9 cellular contexts compared by ENCODE assay signal in genomic region chr11:117313828-117314768, GRCh38. TPM values are rescaled to one million over a fixed set of nuclear protein-coding genes. Genes with fewer than 3 reads are reported as not detected.
A peak's percentile ranks its signal among the peaks of the same experiment; 100 is the strongest.
DNase-seq lines count a peak whose midpoint lies in the region; ATAC-seq and TF ChIP-seq lines count a peak whose summit lies in the region.
"Had no signal": no experiment of that assay in that cellular context is flagged by ENCODE, and none has a peak within 500 bp of the region (broad histone marks: within the 10 kb centered on the region; RNA-seq: fewer than 3 reads in every experiment).

No MANE protein-coding gene starts in this region.

- H3K36me3 Mint-ChIP-seq in CD8-positive, alpha-beta T cell = no peaks in the 10 kb centered on the region
- H3K36me3 Mint-ChIP-seq in osteocyte (ENCODE audit: unreplicated experiment) = peaks cover 1% of the 10 kb centered on the region

- no peak for DNase-seq in CD8-positive, alpha-beta T cell
- DNase-seq in PC-3 (no peak), osteocyte (ENCODE audit: extremely low spot score, unreplicated experiment) (no peak), hepatic stellate cell (ENCODE audit: low spot score) (no peak), ACHN (no peak)
- no peak for DNase-seq in activated naive CD4-positive, alpha-beta T cell treated with anti-CD3 and anti-CD28 coated beads, Interleukin-2, amount 50 U/mL, for 16 hours
- DNase-seq: NCI-H2029 treated with DMSO at 0.1 percent for 48 hours had no signal

- no peak for TF ChIP-seq CTCF in CD8-positive, alpha-beta T cell (IDR thresholded peaks at IDR 0.05)
- no peak for TF ChIP-seq CTCF in PC-3 (conservative IDR thresholded peaks at IDR 0.05; ENCODE audit: low read depth, low read length)
- TF ChIP-seq CTCF in osteocyte (IDR thresholded peaks at IDR 0.05) = no peak

- H3K4me1 ChIP-seq in CD8-positive, alpha-beta T cell (ENCODE audit: insufficient read depth, low read length) = peaks cover 12% of the 10 kb centered on the region
- peaks cover 20% of the 10 kb centered on the region for H3K4me1 ChIP-seq in PC-3 (ENCODE audit: insufficient read depth, low read length)
- no peaks in the 10 kb centered on the region for H3K4me1 ChIP-seq in endocrine pancreas (ENCODE audit: control insufficient read depth, insufficient read depth, low read length)

- peaks cover 37% of the 10 kb centered on the region for H3K27me3 Mint-ChIP-seq in CD8-positive, alpha-beta T cell (ENCODE audit: low read depth)
- H3K27me3 Mint-ChIP-seq in osteocyte (ENCODE audit: unreplicated experiment) = no peaks in the 10 kb centered on the region

- no peaks in the 10 kb centered on the region for H3K9me2 ChIP-seq in PC-3 (replicated peaks; ENCODE audit: low read length)

- BruUV-seq in PC-3 (replicated peaks; lab: Mats Ljungman, UMichigan) = TSS peak; percentile 32

- no peak overlapping the region for H3K27ac Mint-ChIP-seq in CD8-positive, alpha-beta T cell
- no peak overlapping the region for H3K27ac Mint-ChIP-seq in osteocyte (ENCODE audit: unreplicated experiment)

- peak overlapping the region; percentile 98 for H3K4me2 ChIP-seq in PC-3 (ENCODE audit: low read length)

- in situ Hi-C loops in ACHN (cut with HindIII; ENCODE audit: low pct_ligation_motif_present, low pct_unique_long_range_greater_than_20kb, low sequenced_read_pairs) = no loop called here

- intact Hi-C loops in CD8-positive, alpha-beta T cell (cut with DNase I, micrococcal nuclease) = no loop called here
- intact Hi-C loops in PC-3 (cut with micrococcal nuclease) = no loop called here

- H2AFZ ChIP-seq in PC-3 (ENCODE audit: low read length) = no peak overlapping the region

- H3K27ac ChIP-seq in CD8-positive, alpha-beta T cell (ENCODE audit: low read depth, low read length) = no peak overlapping the region
- no peak overlapping the region for H3K27ac ChIP-seq in PC-3 (ENCODE audit: low read length)

- H4K20me1 ChIP-seq in PC-3 (ENCODE audit: low read length) = no peaks in the 10 kb centered on the region

- peak overlapping the region; percentile 42 for H3K4me3 Mint-ChIP-seq in CD8-positive, alpha-beta T cell
- peak overlapping the region; percentile 72 for H3K4me3 Mint-ChIP-seq in osteocyte (ENCODE audit: unreplicated experiment)

- ATAC-seq in CD8-positive, alpha-beta T cell = no peak
- no peak for ATAC-seq in PC-3
- no peak for ATAC-seq in HG02840 (IDR thresholded peaks at IDR 0.05; ENCODE audit: low FRiP score, unreplicated experiment)

- H3F3A ChIP-seq in PC-3 (ENCODE audit: low read length, unreplicated experiment) = no peaks in the 10 kb centered on the region

- no peak overlapping the region for H3K4me3 ChIP-seq in CD8-positive, alpha-beta T cell (ENCODE audit: low read depth, low read length)
- H3K4me3 ChIP-seq in PC-3 (ENCODE audit: low read length) (peak overlapping the region; percentile 85), endocrine pancreas (ENCODE audit: control insufficient read depth, insufficient read depth, low read length) (peak overlapping the region; percentile 24)

- H3K4me1 Mint-ChIP-seq in CD8-positive, alpha-beta T cell (ENCODE audit: low read depth) = peaks cover 13% of the 10 kb centered on the region
- H3K4me1 Mint-ChIP-seq in osteocyte (ENCODE audit: unreplicated experiment) = peaks cover 25% of the 10 kb centered on the region

- CTCF ChIA-PET in CD8-positive, alpha-beta T cell (lab: Charles Lee) = no interaction called here
- CTCF ChIA-PET in PC-3 (lab: Charles Lee) = no interaction called here

- H3K9ac ChIP-seq in PC-3 (ENCODE audit: low read length) = no peak overlapping the region
- peak overlapping the region; percentile 79 for H3K9ac ChIP-seq in endocrine pancreas (ENCODE audit: control insufficient read depth, insufficient read depth, low read length)

- H3K79me2 ChIP-seq in PC-3 (ENCODE audit: low read length) = no peaks in the 10 kb centered on the region

- POLR2A ChIA-PET in CD8-positive, alpha-beta T cell (lab: Charles Lee) = interaction anchor here (0.7 to 1.7 kb wide), 2 partner anchors 14 to 81 kb away, joined by 3 to 5 read pairs; partner anchors contain the start of gene CEP164
- POLR2A ChIA-PET in PC-3 (lab: Charles Lee; ENCODE audit: unreplicated experiment) = no interaction called here

- no peaks in the 10 kb centered on the region for H3K36me3 ChIP-seq in CD8-positive, alpha-beta T cell (ENCODE audit: insufficient read depth, low read length)
- H3K36me3 ChIP-seq in PC-3 (ENCODE audit: low read depth, low read length) = no peaks in the 10 kb centered on the region
- H3K36me3 ChIP-seq in endocrine pancreas (ENCODE audit: control insufficient read depth, insufficient read depth, low read length) = no peaks in the 10 kb centered on the region

- peaks cover 16% of the 10 kb centered on the region for H3K27me3 ChIP-seq in CD8-positive, alpha-beta T cell (ENCODE audit: insufficient read depth, low read length)
- H3K27me3 ChIP-seq in PC-3 (ENCODE audit: low read length) (no peaks in the 10 kb centered on the region), endocrine pancreas (ENCODE audit: control insufficient read depth, insufficient read depth, low read length) (no peaks in the 10 kb centered on the region)

- H3K9me3 ChIP-seq in CD8-positive, alpha-beta T cell (ENCODE audit: low read length) = no peaks in the 10 kb centered on the region
- no peaks in the 10 kb centered on the region for H3K9me3 ChIP-seq in PC-3 (ENCODE audit: low read length)
- no peaks in the 10 kb centered on the region for H3K9me3 ChIP-seq in endocrine pancreas (ENCODE audit: control insufficient read depth, low read length)

- no peaks in the 10 kb centered on the region for H3K9me3 Mint-ChIP-seq in CD8-positive, alpha-beta T cell
- no peaks in the 10 kb centered on the region for H3K9me3 Mint-ChIP-seq in osteocyte (ENCODE audit: unreplicated experiment)

RNA-seq across cellular contexts. Expression of gene BACE1, which starts 2.0 kb away (rescaled TPM):
- total RNA-seq in CD8-positive, alpha-beta T cell = under 1 TPM; 0.39 to 0.60 TPM
- 16.8 and 27.7 TPM in 2 replicates for total RNA-seq in PC-3 (2014; rRNA removed)
- 74.8 and 75.0 TPM in 2 replicates for total RNA-seq in osteocyte

RNA-seq across cellular contexts. Expression of gene CEP164, which starts 13.6 kb away (rescaled TPM):
- total RNA-seq in CD8-positive, alpha-beta T cell = 10 to 100 TPM; 23.9 to 28.4 TPM
- total RNA-seq in PC-3 (2014; rRNA removed) = 43.7 and 51.1 TPM in 2 replicates
- total RNA-seq in osteocyte = 40.1 and 42.0 TPM in 2 replicates

RNA-seq across cellular contexts. Expression of gene BACE1-AS, which starts 23.0 kb away (rescaled TPM):
- 1 to 10 TPM in 1 of 2 experiments, under 1 TPM in 1; 0.76 to 1.3 TPM for total RNA-seq in CD8-positive, alpha-beta T cell
- 3.6 and 3.7 TPM in 2 replicates for total RNA-seq in PC-3 (2014; rRNA removed)
- 8.3 and 10.9 TPM in 2 replicates for total RNA-seq in osteocyte

Comparison
In these comparisons a context has a peak if more than half of its experiments do, and no peak if none do; other contexts are left out.
1. RNA of gene BACE1, which starts 2.0 kb away (total RNA-seq): 74.8 to 75.0 TPM in osteocyte and 16.8 to 27.7 TPM in PC-3; 0.39 to 0.60 TPM in CD8-positive, alpha-beta T cell; every median in the first group is over 10 times any median in the second.